Comparison of ENCODE assay signal across 9 cellular contexts in the genomic region with DNA sequence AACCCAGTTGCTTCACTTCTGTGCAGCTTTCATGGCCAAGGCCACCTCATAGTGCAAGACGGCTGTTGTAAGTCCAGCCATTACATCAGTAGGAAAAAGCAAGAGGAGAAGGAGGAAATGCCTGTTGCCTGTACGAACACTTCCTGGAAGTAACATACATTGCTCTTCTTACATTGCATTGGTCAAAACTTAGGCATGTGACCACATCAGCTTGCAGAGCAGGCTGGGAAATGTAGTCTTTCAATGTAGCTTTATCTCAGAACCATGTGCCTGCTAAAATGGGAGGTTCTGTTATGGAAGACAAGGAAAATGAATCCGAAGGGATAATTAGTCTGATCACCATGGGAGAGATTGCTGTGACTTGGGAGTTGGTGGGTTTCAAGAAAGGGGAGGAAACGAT. TPM values are rescaled to one million over a fixed set of nuclear protein-coding genes. Genes with fewer than 3 reads are reported as not detected.
DNase-seq lines count a peak whose midpoint lies in the region; ATAC-seq and TF ChIP-seq lines count a peak whose summit lies in the region.
"Had no signal": no experiment of that assay in that cellular context is flagged by ENCODE, and none has a peak within 500 bp of the region (broad histone marks: within the 10 kb centered on the region; RNA-seq: fewer than 3 reads in every experiment).

No MANE protein-coding gene starts in this region.

- no peaks in the 10 kb centered on the region for H3K27me3 ChIP-seq in CD4-positive, CD25-positive, alpha-beta regulatory T cell (ENCODE audit: control insufficient read depth, insufficient read depth, low read length)
- no peaks in the 10 kb centered on the region for H3K27me3 ChIP-seq in right cardiac atrium (ENCODE audit: control insufficient read depth, insufficient read depth)

- no peak overlapping the region for H3K27ac ChIP-seq in CD4-positive, CD25-positive, alpha-beta regulatory T cell (ENCODE audit: insufficient read depth, low read length, poor library complexity, severe bottlenecking)
- H3K27ac ChIP-seq in right cardiac atrium (ENCODE audit: low read length), result no peak overlapping the region

- H3K4me1 ChIP-seq in CD4-positive, CD25-positive, alpha-beta regulatory T cell (ENCODE audit: control insufficient read depth, insufficient read depth, low read length, poor library complexity, severe bottlenecking), result peaks cover 23% of the 10 kb centered on the region
- no peaks in the 10 kb centered on the region for H3K4me1 ChIP-seq in right cardiac atrium (ENCODE audit: control insufficient read depth, insufficient read depth, low read length)

- H3K27ac Mint-ChIP-seq in CD4-positive, CD25-positive, alpha-beta regulatory T cell, result peak overlapping the region in 2 of 3 donors; percentile 9 to 13
- H3K27ac Mint-ChIP-seq: effector memory CD8-positive, alpha-beta T cell had no signal

- no peaks in the 10 kb centered on the region for H3K9me3 ChIP-seq in CD4-positive, CD25-positive, alpha-beta regulatory T cell (ENCODE audit: control insufficient read depth in 2 of 2, low read length in 2 of 2)
- no peaks in the 10 kb centered on the region for H3K9me3 ChIP-seq in right cardiac atrium (ENCODE audit: control insufficient read depth, low read length)

- H3K27me3 Mint-ChIP-seq in CD4-positive, CD25-positive, alpha-beta regulatory T cell, result no peaks in the 10 kb centered on the region
- H3K27me3 Mint-ChIP-seq: effector memory CD8-positive, alpha-beta T cell had no signal

- intact Hi-C loops in right cardiac atrium (cut with DNase I), result no loop called here

- peaks cover 6 to 58% (median 34%) of the 10 kb centered on the region in 4 donors for H3K4me1 Mint-ChIP-seq in CD4-positive, CD25-positive, alpha-beta regulatory T cell

- WGBS in right cardiac atrium, result 79% methylated on average over 4 of the region's 4 CpGs

- peaks cover 26% of the 10 kb centered on the region for H3K36me3 Mint-ChIP-seq in CD4-positive, CD25-positive, alpha-beta regulatory T cell

- ATAC-seq in CD4-positive, CD25-positive, alpha-beta regulatory T cell (ENCODE audit: low read depth in 2 of 2), result no peak
- ATAC-seq in HG03442 (IDR thresholded peaks at IDR 0.05; ENCODE audit: unreplicated experiment) (no peak), right cardiac atrium (no peak)
- ATAC-seq: effector memory CD8-positive, alpha-beta T cell had no signal

- no peak for TF ChIP-seq CTCF in fibroblast of the aortic adventitia (IDR thresholded peaks at IDR 0.05; ENCODE audit: insufficient read depth, low read length)

- peak overlapping the region in 2 of 4 donors; percentile 4 to 62 for H3K4me3 Mint-ChIP-seq in CD4-positive, CD25-positive, alpha-beta regulatory T cell
- H3K4me3 Mint-ChIP-seq: effector memory CD8-positive, alpha-beta T cell had no signal

- no peaks in the 10 kb centered on the region for H3K9me3 Mint-ChIP-seq in CD4-positive, CD25-positive, alpha-beta regulatory T cell
- H3K9me3 Mint-ChIP-seq: effector memory CD8-positive, alpha-beta T cell had no signal

- peaks cover 12% of the 10 kb centered on the region for H3K36me3 ChIP-seq in CD4-positive, CD25-positive, alpha-beta regulatory T cell (ENCODE audit: control insufficient read depth, insufficient read depth, low read length)

- H3K4me3 ChIP-seq in CD4-positive, CD25-positive, alpha-beta regulatory T cell (ENCODE audit: low read depth, low read length), result no peak overlapping the region
- H3K4me3 ChIP-seq in fibroblast of the aortic adventitia (ENCODE audit: low read depth, low read length), result no peak overlapping the region
- H3K4me3 ChIP-seq in right cardiac atrium (ENCODE audit: low read length), result no peak overlapping the region

- DNase-seq in CD4-positive, CD25-positive, alpha-beta regulatory T cell, result peak in 1 of 3 donors; percentile 69
- DNase-seq in GM19238 (ENCODE audit: insufficient read length, low spot score), result peak; percentile 28
- peak; percentile 64 for DNase-seq in RKO (ENCODE audit: low spot score)
- peak; percentile 19 for DNase-seq in fibroblast of the aortic adventitia (ENCODE audit: low read depth)
- DNase-seq in right cardiac atrium, result no peak
- DNase-seq in NCI-H524 treated with DMSO at 0.1 percent for 48 hours (lab: John Stamatoyannopoulos, UW), result no peak
- DNase-seq: effector memory CD8-positive, alpha-beta T cell; NCI-H2081 had no signal

RNA-seq across cellular contexts. Expression of a gene that starts 4.3 kb away (rescaled TPM):
- total RNA-seq in CD4-positive, CD25-positive, alpha-beta regulatory T cell, result 4.8 TPM
- 10 to 100 TPM in 3 of 4 donors, 1 to 10 TPM in 1; 9.4 to 16.2 (median 12.4) TPM for polyA plus RNA-seq in CD4-positive, CD25-positive, alpha-beta regulatory T cell
- 1.2 and 2.8 TPM in 2 replicates for total RNA-seq in fibroblast of the aortic adventitia (ENCODE audit: low replicate concordance)
- total RNA-seq in right cardiac atrium, result 1 to 10 TPM; 2.2 to 2.7 (median 2.4) TPM
- polyA plus RNA-seq in right cardiac atrium, result 1.4 TPM

Comparison
In these comparisons a context has a peak if more than half of its experiments do, and no peak if none do; other contexts are left out.
1. DNase-seq: peak in GM19238 (single experiment), RKO (single experiment) and fibroblast of the aortic adventitia (single experiment); none in right cardiac atrium (0 of 3) and NCI-H524 treated with DMSO at 0.1 percent for 48 hours (single experiment).